In the genomic region with DNA sequence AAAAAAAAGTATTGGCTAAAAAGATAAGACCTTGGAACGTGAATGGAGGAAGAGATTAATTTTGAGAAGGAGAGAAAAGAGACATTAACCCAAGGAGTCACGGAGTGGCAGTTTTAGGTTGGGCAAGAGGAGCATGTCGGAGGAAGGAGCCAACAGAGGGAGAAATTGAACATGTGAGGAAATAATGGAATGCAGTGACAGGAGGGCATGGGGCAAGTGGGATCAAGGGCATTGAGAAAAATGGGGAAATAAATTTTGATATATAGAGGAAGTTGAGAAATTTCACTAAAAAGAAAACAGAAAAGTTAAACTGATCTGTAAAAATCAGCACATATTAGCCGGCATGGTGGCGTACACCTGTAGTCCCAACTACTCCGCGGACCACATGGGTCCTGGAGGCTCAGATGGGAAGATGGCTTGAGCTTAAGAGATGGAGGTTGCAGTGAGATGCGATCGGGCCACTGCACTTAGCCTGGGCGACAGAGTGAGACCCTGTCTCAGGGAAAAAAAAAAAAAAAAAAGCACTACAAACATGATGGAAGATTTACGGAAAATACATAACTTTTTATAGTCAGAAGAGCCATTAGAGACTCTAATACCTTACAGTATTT, we compare ENCODE assay signal across 9 cellular contexts. TPM values are rescaled to one million over a fixed set of nuclear protein-coding genes. Genes with fewer than 3 reads are reported as not detected.
DNase-seq lines count a peak whose midpoint lies in the region; ATAC-seq, FAIRE-seq and TF ChIP-seq lines count a peak whose summit lies in the region.
"Had no signal": no experiment of that assay in that cellular context is flagged by ENCODE, and none has a peak within 500 bp of the region (broad histone marks: within the 10 kb centered on the region; RNA-seq: fewer than 3 reads in every experiment).

No MANE protein-coding gene starts in this region.

- peaks cover 50% of the 10 kb centered on the region for H3K79me2 ChIP-seq in HepG2 (ENCODE audit: insufficient read depth, low read length)

- WGBS in HepG2 (ENCODE audit: low lambda C conversion rate), result 76% methylated on average over 11 of the region's 11 CpGs

- TF ChIP-seq EP300 in HepG2 (IDR thresholded peaks at IDR 0.05; ENCODE audit: low read depth in 2 of 2, low read length in 2 of 2) (no peak), HepG2 (CRISPR knock-in tag; IDR thresholded peaks at IDR 0.05; ENCODE audit: borderline replicate concordance) (no peak)

- POLR2A ChIA-PET in HepG2 (lab: Yijun Ruan, JAX), result interaction anchor here (1.2 kb wide), 1 partner anchor 26 kb away, joined by 3 read pairs; a partner anchor contains a TSS

- peaks cover 60% of the 10 kb centered on the region for H3K4me1 Mint-ChIP-seq in stimulated activated naive CD8-positive, alpha-beta T cell treated with anti-CD3 and anti-CD28 coated beads, Interleukin-15, Interleukin-2, amounts not matched to agents 100 ng/mL and 50 ng/mL, for 24 hours (ENCODE audit: low read depth)
- peaks cover 40% of the 10 kb centered on the region for H3K4me1 Mint-ChIP-seq in activated T-helper 17 cell treated with anti-CD3 and anti-CD28 coated beads, Interleukin-2, amount 50 U/mL, for 72 hours

- no peak for TF ChIP-seq POLR2A in HepG2 (IDR thresholded peaks at IDR 0.05; ENCODE audit: insufficient read depth in 1 of 2, low read depth in 2 of 2, low read length in 2 of 2)

- no peaks in the 10 kb centered on the region for H4K20me1 ChIP-seq in HepG2 (ENCODE audit: insufficient read depth, low read length)

- intact Hi-C loops in HepG2 (cut with micrococcal nuclease; ENCODE audit: unreplicated experiment), result loop anchor here (2.0 to 5.0 kb wide), 2 partner anchors 59 to 102 kb away; a partner anchor contains a TSS

- H2AFZ ChIP-seq in HepG2 (ENCODE audit: low read length), result no peak overlapping the region

- ATAC-seq in stimulated activated naive CD8-positive, alpha-beta T cell treated with anti-CD3 and anti-CD28 coated beads, Interleukin-15, Interleukin-2, amounts not matched to agents 100 U/mL and 50 U/mL, for 24 hours, result no peak
- no peak for ATAC-seq in activated T-helper 17 cell treated with anti-CD3 and anti-CD28 coated beads, Interleukin-2, amount 50 U/mL, for 72 hours (replicated peaks)
- ATAC-seq in HepG2, result no peak
- ATAC-seq in GM18502 (IDR thresholded peaks at IDR 0.05; ENCODE audit: poor library complexity, unreplicated experiment), result no peak

- CTCF ChIA-PET in HepG2 (lab: Yijun Ruan, JAX; ENCODE audit: low intra/inter-chr PET ratio, low total read pairs), result no interaction called here

- FAIRE-seq in HepG2 (lab: Jason Lieb, UNC) (no peak), HTR-8/SVneo (lab: Jason Lieb, UNC) (no peak)

- H3K9me3 ChIP-seq in HepG2 (ENCODE audit: low read length), result no peaks in the 10 kb centered on the region

- no peaks in the 10 kb centered on the region for H3K27me3 Mint-ChIP-seq in stimulated activated naive CD8-positive, alpha-beta T cell treated with anti-CD3 and anti-CD28 coated beads, Interleukin-15, Interleukin-2, amounts not matched to agents 100 ng/mL and 50 ng/mL, for 24 hours
- no peaks in the 10 kb centered on the region for H3K27me3 Mint-ChIP-seq in activated T-helper 17 cell treated with anti-CD3 and anti-CD28 coated beads, Interleukin-2, amount 50 U/mL, for 72 hours

- H3K4me3 Mint-ChIP-seq in stimulated activated naive CD8-positive, alpha-beta T cell treated with anti-CD3 and anti-CD28 coated beads, Interleukin-15, Interleukin-2, amounts not matched to agents 100 ng/mL and 50 ng/mL, for 24 hours, result peak overlapping the region; percentile 100
- H3K4me3 Mint-ChIP-seq in activated T-helper 17 cell treated with anti-CD3 and anti-CD28 coated beads, Interleukin-2, amount 50 U/mL, for 72 hours, result peak overlapping the region; percentile 99

- no peak overlapping the region for H3K27ac ChIP-seq in HepG2 (ENCODE audit: extremely low read length, insufficient read depth, low read length)

- peak overlapping the region; percentile 77 for H3K4me2 ChIP-seq in HepG2 (ENCODE audit: low read depth, low read length)

- peak overlapping the region; percentile 17; the same call in 1 of the 2 replicates for H3K9ac ChIP-seq in HepG2 (ENCODE audit: insufficient read depth, low read depth, low read length)

- peaks cover 45% of the 10 kb centered on the region for H3K4me1 ChIP-seq in HepG2 (ENCODE audit: insufficient read depth, low read length)

- in situ Hi-C loops in HepG2 (cut with HindIII; ENCODE audit: extremely low pct_ligation_motif_present, low pct_unique_long_range_greater_than_20kb), result no loop called here

- TF ChIP-seq RAD21 in HepG2 (CRISPR knock-in tag; IDR thresholded peaks at IDR 0.05), result no peak

- TF ChIP-seq CTCF in HepG2 (CRISPR knock-in tag; IDR thresholded peaks at IDR 0.05), result no peak

- peaks cover 0 to 7% of the 10 kb centered on the region in 2 experiments; a peak in 3 of 5 replicates for H3K36me3 ChIP-seq in HepG2 (replicated peaks in 1 of 2; ENCODE audit: control insufficient read depth in 1 of 2, insufficient read depth in 2 of 2, low read length in 2 of 2)

- no peaks in the 10 kb centered on the region for H3K9me3 Mint-ChIP-seq in stimulated activated naive CD8-positive, alpha-beta T cell treated with anti-CD3 and anti-CD28 coated beads, Interleukin-15, Interleukin-2, amounts not matched to agents 100 ng/mL and 50 ng/mL, for 24 hours
- no peaks in the 10 kb centered on the region for H3K9me3 Mint-ChIP-seq in activated T-helper 17 cell treated with anti-CD3 and anti-CD28 coated beads, Interleukin-2, amount 50 U/mL, for 72 hours

- H3K27me3 ChIP-seq in HepG2 (ENCODE audit: control insufficient read depth in 1 of 2, insufficient read depth in 2 of 2, low read length in 2 of 2), result no peaks in the 10 kb centered on the region; a peak in 1 of 5 replicates

- peaks cover 41% of the 10 kb centered on the region for H3K36me3 Mint-ChIP-seq in stimulated activated naive CD8-positive, alpha-beta T cell treated with anti-CD3 and anti-CD28 coated beads, Interleukin-15, Interleukin-2, amounts not matched to agents 100 ng/mL and 50 ng/mL, for 24 hours (ENCODE audit: low read depth)
- peaks cover 67% of the 10 kb centered on the region for H3K36me3 Mint-ChIP-seq in activated T-helper 17 cell treated with anti-CD3 and anti-CD28 coated beads, Interleukin-2, amount 50 U/mL, for 72 hours (ENCODE audit: low read depth)

- no peak for DNase-seq in stimulated activated naive CD8-positive, alpha-beta T cell treated with anti-CD3 and anti-CD28 coated beads, Interleukin-15, Interleukin-2, amounts not matched to agents 100 U/mL and 50 U/mL, for 24 hours
- no peak for DNase-seq in HepG2 (ENCODE audit: low spot score)
- no peak for DNase-seq in NCI-H1417 treated with DMSO at 0.1 percent for 48 hours (lab: John Stamatoyannopoulos, UW)
- DNase-seq in germinal center (ENCODE audit: low spot score), result no peak
- no peak for DNase-seq in HTR-8/SVneo (ENCODE audit: insufficient read length, low spot score)
- DNase-seq: activated effector memory CD4-positive, alpha-beta T cell treated with Interleukin-2 at 50 U/mL for 16 hours had no signal

- BruUV-seq in HepG2 (replicated peaks; lab: Mats Ljungman, UMichigan), result no TSS peak

- peak overlapping the region; percentile 87 to 96 (median 96) for H3K4me3 ChIP-seq in HepG2 (replicated peaks in 1 of 3; ENCODE audit: insufficient read depth in 1 of 3, low read depth in 2 of 3, low read length in 3 of 3)

- H3K27ac Mint-ChIP-seq in stimulated activated naive CD8-positive, alpha-beta T cell treated with anti-CD3 and anti-CD28 coated beads, Interleukin-15, Interleukin-2, amounts not matched to agents 100 ng/mL and 50 ng/mL, for 24 hours, result peak overlapping the region; percentile 88
- H3K27ac Mint-ChIP-seq in activated T-helper 17 cell treated with anti-CD3 and anti-CD28 coated beads, Interleukin-2, amount 50 U/mL, for 72 hours, result peak overlapping the region; percentile 99

RNA-seq across cellular contexts. Expression of a gene that starts 1.2 kb away (rescaled TPM):
- total RNA-seq in activated T-helper 17 cell treated with anti-CD3 and anti-CD28 coated beads, Interleukin-2, amount 50 U/mL, for 72 hours, result 10 to 100 TPM; 43.4 to 61.7 TPM
- 32.9 and 49.4 TPM in 2 replicates for total RNA-seq in HepG2 (2016; rRNA removed; fragmentation: Illumina TruSeq; extraction: Trizol)
- 8.7 and 10.9 TPM in 2 replicates for total RNA-seq in HepG2 (2016; cell fraction: cytosol; rRNA removed; fragmentation: Illumina TruSeq; extraction: Trizol; ENCODE audit: low read depth)
- 32.1 and 46.9 TPM in 2 replicates for total RNA-seq in HepG2 (2016; cell fraction: insoluble cytoplasmic fraction; rRNA removed; fragmentation: Illumina TruSeq; extraction: Trizol)
- 18.3 and 18.9 TPM in 2 replicates for total RNA-seq in HepG2 (2016; cell fraction: membrane; rRNA removed; fragmentation: Illumina TruSeq; extraction: Trizol)
- total RNA-seq in HepG2 (2016; cell fraction: nucleus; rRNA removed; fragmentation: Illumina TruSeq; extraction: Trizol), result 11.2 and 15.2 TPM in 2 replicates
- polyA plus RNA-seq in HepG2 (2011; rRNA removed), result 10.0 and 11.6 TPM in 2 replicates
- polyA plus RNA-seq in HepG2 (2011; cell fraction: cytosol; rRNA removed), result 6.5 and 10.4 TPM in 2 replicates
- 3.3 and 4.6 TPM in 2 replicates for polyA plus RNA-seq in HepG2 (2011; cell fraction: nucleus; rRNA removed)
- polyA plus RNA-seq in HepG2 (2012), result 9.7 and 11.7 TPM in 2 replicates
- polyA plus RNA-seq in HepG2 (2016; cell fraction: cytosol; fragmentation: Illumina TruSeq; extraction: Trizol; ENCODE audit: low read depth), result 7.5 and 10.5 TPM in 2 replicates
- polyA plus RNA-seq in HepG2 (2016; cell fraction: insoluble cytoplasmic fraction; fragmentation: Illumina TruSeq; extraction: Trizol; ENCODE audit: low read depth), result 42.4 and 46.1 TPM in 2 replicates
- polyA plus RNA-seq in HepG2 (2016; cell fraction: membrane; fragmentation: Illumina TruSeq; extraction: Trizol; ENCODE audit: low read depth), result 13.8 and 16.6 TPM in 2 replicates
- 17.3 and 19.7 TPM in 2 replicates for polyA plus RNA-seq in HepG2 (2016; cell fraction: nucleus; fragmentation: Illumina TruSeq; extraction: Trizol; ENCODE audit: insufficient read depth, low read depth)
- polyA minus RNA-seq in HepG2 (2011; rRNA and poly(A)+ RNA removed; ENCODE audit: low replicate concordance), result 2.0 and 13.0 TPM in 2 replicates
- 7.4 and 11.5 TPM in 2 replicates for polyA minus RNA-seq in HepG2 (2011; cell fraction: cytosol; rRNA and poly(A)+ RNA removed)
- 5.2 and 6.3 TPM in 2 replicates for polyA minus RNA-seq in HepG2 (2011; cell fraction: nucleus; rRNA and poly(A)+ RNA removed)

RNA-seq across cellular contexts. Expression of a gene that starts 1.3 kb away (rescaled TPM):
- total RNA-seq in activated T-helper 17 cell treated with anti-CD3 and anti-CD28 coated beads, Interleukin-2, amount 50 U/mL, for 72 hours, result 10 to 100 TPM; 18.7 to 21.4 TPM
- total RNA-seq in HepG2 (2016; rRNA removed; fragmentation: Illumina TruSeq; extraction: Trizol), result 14.8 and 26.0 TPM in 2 replicates
- total RNA-seq in HepG2 (2016; cell fraction: cytosol; rRNA removed; fragmentation: Illumina TruSeq; extraction: Trizol; ENCODE audit: low read depth), result 1.7 and 3.9 TPM in 2 replicates
- 16.4 and 25.0 TPM in 2 replicates for total RNA-seq in HepG2 (2016; cell fraction: insoluble cytoplasmic fraction; rRNA removed; fragmentation: Illumina TruSeq; extraction: Trizol)
- total RNA-seq in HepG2 (2016; cell fraction: membrane; rRNA removed; fragmentation: Illumina TruSeq; extraction: Trizol), result 5.9 and 7.8 TPM in 2 replicates
- 8.2 and 9.4 TPM in 2 replicates for total RNA-seq in HepG2 (2016; cell fraction: nucleus; rRNA removed; fragmentation: Illumina TruSeq; extraction: Trizol)
- 4.1 and 5.8 TPM in 2 replicates for polyA plus RNA-seq in HepG2 (2011; rRNA removed)
- polyA plus RNA-seq in HepG2 (2011; cell fraction: cytosol; rRNA removed), result 4.0 and 6.6 TPM in 2 replicates
- 3.5 and 4.5 TPM in 2 replicates for polyA plus RNA-seq in HepG2 (2011; cell fraction: nucleus; rRNA removed)
- 5.1 and 5.9 TPM in 2 replicates for polyA plus RNA-seq in HepG2 (2012)
- polyA plus RNA-seq in HepG2 (2016; cell fraction: cytosol; fragmentation: Illumina TruSeq; extraction: Trizol; ENCODE audit: low read depth), result 0.71 and 0.75 TPM in 2 replicates
- 16.5 and 17.4 TPM in 2 replicates for polyA plus RNA-seq in HepG2 (2016; cell fraction: insoluble cytoplasmic fraction; fragmentation: Illumina TruSeq; extraction: Trizol; ENCODE audit: low read depth)
- polyA plus RNA-seq in HepG2 (2016; cell fraction: membrane; fragmentation: Illumina TruSeq; extraction: Trizol; ENCODE audit: low read depth), result 2.4 and 3.5 TPM in 2 replicates
- 11.6 and 12.8 TPM in 2 replicates for polyA plus RNA-seq in HepG2 (2016; cell fraction: nucleus; fragmentation: Illumina TruSeq; extraction: Trizol; ENCODE audit: insufficient read depth, low read depth)
- 5.2 and 9.8 TPM in 2 replicates for polyA minus RNA-seq in HepG2 (2011; rRNA and poly(A)+ RNA removed; ENCODE audit: low replicate concordance)
- polyA minus RNA-seq in HepG2 (2011; cell fraction: cytosol; rRNA and poly(A)+ RNA removed), result 3.0 and 4.5 TPM in 2 replicates
- 4.8 and 5.7 TPM in 2 replicates for polyA minus RNA-seq in HepG2 (2011; cell fraction: nucleus; rRNA and poly(A)+ RNA removed)

RNA-seq across cellular contexts. Expression of a gene that starts 25.5 kb away (rescaled TPM):
- 10 to 100 TPM in 1 of 2 donors, 1 to 10 TPM in 1; 9.5 to 10.9 TPM for total RNA-seq in activated T-helper 17 cell treated with anti-CD3 and anti-CD28 coated beads, Interleukin-2, amount 50 U/mL, for 72 hours
- 2.7 and 5.3 TPM in 2 replicates for total RNA-seq in HepG2 (2016; rRNA removed; fragmentation: Illumina TruSeq; extraction: Trizol)
- 1.0 and 1.3 TPM in 2 replicates for total RNA-seq in HepG2 (2016; cell fraction: cytosol; rRNA removed; fragmentation: Illumina TruSeq; extraction: Trizol; ENCODE audit: low read depth)
- 2.6 and 4.9 TPM in 2 replicates for total RNA-seq in HepG2 (2016; cell fraction: insoluble cytoplasmic fraction; rRNA removed; fragmentation: Illumina TruSeq; extraction: Trizol)
- total RNA-seq in HepG2 (2016; cell fraction: membrane; rRNA removed; fragmentation: Illumina TruSeq; extraction: Trizol), result 0.86 and 1.4 TPM in 2 replicates
- total RNA-seq in HepG2 (2016; cell fraction: nucleus; rRNA removed; fragmentation: Illumina TruSeq; extraction: Trizol), result 9.0 and 12.9 TPM in 2 replicates
- polyA plus RNA-seq in HepG2 (2011; rRNA removed), result 7.5 and 9.0 TPM in 2 replicates
- 1.7 and 1.9 TPM in 2 replicates for polyA plus RNA-seq in HepG2 (2011; cell fraction: cytosol; rRNA removed)
- polyA plus RNA-seq in HepG2 (2011; cell fraction: nucleus; rRNA removed), result 57.0 and 60.2 TPM in 2 replicates
- 5.9 and 8.8 TPM in 2 replicates for polyA plus RNA-seq in HepG2 (2012)
- polyA plus RNA-seq in HepG2 (2016; cell fraction: cytosol; fragmentation: Illumina TruSeq; extraction: Trizol; ENCODE audit: low read depth), result 0.23 and 0.53 TPM in 2 replicates
- polyA plus RNA-seq in HepG2 (2016; cell fraction: insoluble cytoplasmic fraction; fragmentation: Illumina TruSeq; extraction: Trizol; ENCODE audit: low read depth), result 1.4 and 1.8 TPM in 2 replicates
- polyA plus RNA-seq in HepG2 (2016; cell fraction: membrane; fragmentation: Illumina TruSeq; extraction: Trizol; ENCODE audit: low read depth), result 0.34 and 0.55 TPM in 2 replicates
- 20.5 and 20.8 TPM in 2 replicates for polyA plus RNA-seq in HepG2 (2016; cell fraction: nucleus; fragmentation: Illumina TruSeq; extraction: Trizol; ENCODE audit: insufficient read depth, low read depth)
- 8.8 and 8.9 TPM in 2 replicates for polyA minus RNA-seq in HepG2 (2011; rRNA and poly(A)+ RNA removed; ENCODE audit: low replicate concordance)
- polyA minus RNA-seq in HepG2 (2011; cell fraction: cytosol; rRNA and poly(A)+ RNA removed), result 1.9 and 2.0 TPM in 2 replicates
- polyA minus RNA-seq in HepG2 (2011; cell fraction: nucleus; rRNA and poly(A)+ RNA removed), result 28.7 and 30.3 TPM in 2 replicates

RNA-seq across cellular contexts. Expression of a gene that starts 54.5 kb away (rescaled TPM):
- 10 to 100 TPM; 48.4 to 58.8 TPM for total RNA-seq in activated T-helper 17 cell treated with anti-CD3 and anti-CD28 coated beads, Interleukin-2, amount 50 U/mL, for 72 hours
- total RNA-seq in HepG2 (2016; rRNA removed; fragmentation: Illumina TruSeq; extraction: Trizol), result 101 and 136 TPM in 2 replicates
- total RNA-seq in HepG2 (2016; cell fraction: cytosol; rRNA removed; fragmentation: Illumina TruSeq; extraction: Trizol; ENCODE audit: low read depth), result 20.3 and 21.2 TPM in 2 replicates
- 93.8 and 130 TPM in 2 replicates for total RNA-seq in HepG2 (2016; cell fraction: insoluble cytoplasmic fraction; rRNA removed; fragmentation: Illumina TruSeq; extraction: Trizol)
- 31.1 and 31.7 TPM in 2 replicates for total RNA-seq in HepG2 (2016; cell fraction: membrane; rRNA removed; fragmentation: Illumina TruSeq; extraction: Trizol)
- total RNA-seq in HepG2 (2016; cell fraction: nucleus; rRNA removed; fragmentation: Illumina TruSeq; extraction: Trizol), result 50.1 and 50.5 TPM in 2 replicates
- polyA plus RNA-seq in HepG2 (2011; rRNA removed), result 27.4 and 37.0 TPM in 2 replicates
- 18.1 and 21.6 TPM in 2 replicates for polyA plus RNA-seq in HepG2 (2011; cell fraction: cytosol; rRNA removed)
- polyA plus RNA-seq in HepG2 (2011; cell fraction: nucleus; rRNA removed), result 32.2 and 35.2 TPM in 2 replicates
- 24.7 and 39.2 TPM in 2 replicates for polyA plus RNA-seq in HepG2 (2012)
- 7.1 and 8.2 TPM in 2 replicates for polyA plus RNA-seq in HepG2 (2016; cell fraction: cytosol; fragmentation: Illumina TruSeq; extraction: Trizol; ENCODE audit: low read depth)
- polyA plus RNA-seq in HepG2 (2016; cell fraction: insoluble cytoplasmic fraction; fragmentation: Illumina TruSeq; extraction: Trizol; ENCODE audit: low read depth), result 108 and 113 TPM in 2 replicates
- 18.3 and 19.7 TPM in 2 replicates for polyA plus RNA-seq in HepG2 (2016; cell fraction: membrane; fragmentation: Illumina TruSeq; extraction: Trizol; ENCODE audit: low read depth)
- 80.0 and 84.7 TPM in 2 replicates for polyA plus RNA-seq in HepG2 (2016; cell fraction: nucleus; fragmentation: Illumina TruSeq; extraction: Trizol; ENCODE audit: insufficient read depth, low read depth)
- 7.2 and 13.6 TPM in 2 replicates for polyA minus RNA-seq in HepG2 (2011; rRNA and poly(A)+ RNA removed; ENCODE audit: low replicate concordance)
- polyA minus RNA-seq in HepG2 (2011; cell fraction: cytosol; rRNA and poly(A)+ RNA removed), result 33.7 and 41.7 TPM in 2 replicates
- 37.5 and 51.8 TPM in 2 replicates for polyA minus RNA-seq in HepG2 (2011; cell fraction: nucleus; rRNA and poly(A)+ RNA removed)

RNA-seq across cellular contexts. Expression of a gene that starts 58.9 kb away (rescaled TPM):
- total RNA-seq in activated T-helper 17 cell treated with anti-CD3 and anti-CD28 coated beads, Interleukin-2, amount 50 U/mL, for 72 hours, result 10 to 100 TPM; 55.1 to 58.1 TPM
- 35.1 and 63.9 TPM in 2 replicates for total RNA-seq in HepG2 (2016; rRNA removed; fragmentation: Illumina TruSeq; extraction: Trizol)
- 5.0 and 5.3 TPM in 2 replicates for total RNA-seq in HepG2 (2016; cell fraction: cytosol; rRNA removed; fragmentation: Illumina TruSeq; extraction: Trizol; ENCODE audit: low read depth)
- total RNA-seq in HepG2 (2016; cell fraction: insoluble cytoplasmic fraction; rRNA removed; fragmentation: Illumina TruSeq; extraction: Trizol), result 37.7 and 57.7 TPM in 2 replicates
- total RNA-seq in HepG2 (2016; cell fraction: membrane; rRNA removed; fragmentation: Illumina TruSeq; extraction: Trizol), result 15.6 and 16.3 TPM in 2 replicates
- 30.0 and 35.0 TPM in 2 replicates for total RNA-seq in HepG2 (2016; cell fraction: nucleus; rRNA removed; fragmentation: Illumina TruSeq; extraction: Trizol)
- 11.8 and 12.5 TPM in 2 replicates for polyA plus RNA-seq in HepG2 (2011; rRNA removed)
- 6.7 and 10.6 TPM in 2 replicates for polyA plus RNA-seq in HepG2 (2011; cell fraction: cytosol; rRNA removed)
- polyA plus RNA-seq in HepG2 (2011; cell fraction: nucleus; rRNA removed), result 4.8 and 8.1 TPM in 2 replicates
- 14.4 and 15.4 TPM in 2 replicates for polyA plus RNA-seq in HepG2 (2012)
- 0.78 and 0.85 TPM in 2 replicates for polyA plus RNA-seq in HepG2 (2016; cell fraction: cytosol; fragmentation: Illumina TruSeq; extraction: Trizol; ENCODE audit: low read depth)
- polyA plus RNA-seq in HepG2 (2016; cell fraction: insoluble cytoplasmic fraction; fragmentation: Illumina TruSeq; extraction: Trizol; ENCODE audit: low read depth), result 20.0 and 21.6 TPM in 2 replicates
- 2.5 and 3.2 TPM in 2 replicates for polyA plus RNA-seq in HepG2 (2016; cell fraction: membrane; fragmentation: Illumina TruSeq; extraction: Trizol; ENCODE audit: low read depth)
- 14.9 and 17.2 TPM in 2 replicates for polyA plus RNA-seq in HepG2 (2016; cell fraction: nucleus; fragmentation: Illumina TruSeq; extraction: Trizol; ENCODE audit: insufficient read depth, low read depth)
- 28.4 and 94.6 TPM in 2 replicates for polyA minus RNA-seq in HepG2 (2011; rRNA and poly(A)+ RNA removed; ENCODE audit: low replicate concordance)
- polyA minus RNA-seq in HepG2 (2011; cell fraction: cytosol; rRNA and poly(A)+ RNA removed), result 18.8 and 22.0 TPM in 2 replicates
- 24.3 and 30.8 TPM in 2 replicates for polyA minus RNA-seq in HepG2 (2011; cell fraction: nucleus; rRNA and poly(A)+ RNA removed)
